1 cellular context compared by ENCODE assay signal in the genomic region with DNA sequence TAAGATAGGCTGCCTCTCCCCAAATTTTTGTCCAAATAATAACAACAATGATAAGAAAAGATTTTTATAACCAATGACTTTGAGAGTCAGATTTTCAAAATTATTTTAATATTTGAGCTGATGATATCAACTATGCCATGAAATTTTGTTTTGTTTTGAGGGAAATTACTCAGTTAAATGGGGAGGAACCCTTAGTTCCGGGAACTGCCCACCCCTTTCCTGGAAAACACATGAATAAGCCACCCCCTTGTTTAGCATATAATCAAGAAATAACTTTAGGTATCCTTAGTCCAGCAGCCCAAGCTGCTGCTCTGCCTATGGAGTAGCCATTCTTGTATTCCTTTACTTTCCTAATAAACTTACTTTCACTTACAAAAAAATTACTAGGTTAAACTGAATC.
TF ChIP-seq lines count a peak whose summit lies in the region.

No MANE protein-coding gene starts in this region.

TF ChIP-seq in WTC11, 78 proteins besides CTCF, POLR2A, EP300 and RAD21 (continued from another document):
- TF ChIP-seq, protein P1, sequence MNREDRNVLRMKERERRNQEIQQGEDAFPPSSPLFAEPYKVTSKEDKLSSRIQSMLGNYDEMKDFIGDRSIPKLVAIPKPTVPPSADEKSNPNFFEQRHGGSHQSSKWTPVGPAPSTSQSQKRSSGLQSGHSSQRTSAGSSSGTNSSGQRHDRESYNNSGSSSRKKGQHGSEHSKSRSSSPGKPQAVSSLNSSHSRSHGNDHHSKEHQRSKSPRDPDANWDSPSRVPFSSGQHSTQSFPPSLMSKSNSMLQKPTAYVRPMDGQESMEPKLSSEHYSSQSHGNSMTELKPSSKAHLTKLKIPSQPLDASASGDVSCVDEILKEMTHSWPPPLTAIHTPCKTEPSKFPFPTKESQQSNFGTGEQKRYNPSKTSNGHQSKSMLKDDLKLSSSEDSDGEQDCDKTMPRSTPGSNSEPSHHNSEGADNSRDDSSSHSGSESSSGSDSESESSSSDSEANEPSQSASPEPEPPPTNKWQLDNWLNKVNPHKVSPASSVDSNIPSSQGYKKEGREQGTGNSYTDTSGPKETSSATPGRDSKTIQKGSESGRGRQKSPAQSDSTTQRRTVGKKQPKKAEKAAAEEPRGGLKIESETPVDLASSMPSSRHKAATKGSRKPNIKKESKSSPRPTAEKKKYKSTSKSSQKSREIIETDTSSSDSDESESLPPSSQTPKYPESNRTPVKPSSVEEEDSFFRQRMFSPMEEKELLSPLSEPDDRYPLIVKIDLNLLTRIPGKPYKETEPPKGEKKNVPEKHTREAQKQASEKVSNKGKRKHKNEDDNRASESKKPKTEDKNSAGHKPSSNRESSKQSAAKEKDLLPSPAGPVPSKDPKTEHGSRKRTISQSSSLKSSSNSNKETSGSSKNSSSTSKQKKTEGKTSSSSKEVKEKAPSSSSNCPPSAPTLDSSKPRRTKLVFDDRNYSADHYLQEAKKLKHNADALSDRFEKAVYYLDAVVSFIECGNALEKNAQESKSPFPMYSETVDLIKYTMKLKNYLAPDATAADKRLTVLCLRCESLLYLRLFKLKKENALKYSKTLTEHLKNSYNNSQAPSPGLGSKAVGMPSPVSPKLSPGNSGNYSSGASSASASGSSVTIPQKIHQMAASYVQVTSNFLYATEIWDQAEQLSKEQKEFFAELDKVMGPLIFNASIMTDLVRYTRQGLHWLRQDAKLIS (CRISPR knock-in tag; IDR thresholded peaks at IDR 0.05; ENCODE audit: borderline replicate concordance): no peak
- TF ChIP-seq, protein P2, sequence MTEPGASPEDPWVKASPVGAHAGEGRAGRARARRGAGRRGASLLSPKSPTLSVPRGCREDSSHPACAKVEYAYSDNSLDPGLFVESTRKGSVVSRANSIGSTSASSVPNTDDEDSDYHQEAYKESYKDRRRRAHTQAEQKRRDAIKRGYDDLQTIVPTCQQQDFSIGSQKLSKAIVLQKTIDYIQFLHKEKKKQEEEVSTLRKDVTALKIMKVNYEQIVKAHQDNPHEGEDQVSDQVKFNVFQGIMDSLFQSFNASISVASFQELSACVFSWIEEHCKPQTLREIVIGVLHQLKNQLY (CRISPR knock-in tag; IDR thresholded peaks at IDR 0.05): no peak
- TF ChIP-seq, protein P3, sequence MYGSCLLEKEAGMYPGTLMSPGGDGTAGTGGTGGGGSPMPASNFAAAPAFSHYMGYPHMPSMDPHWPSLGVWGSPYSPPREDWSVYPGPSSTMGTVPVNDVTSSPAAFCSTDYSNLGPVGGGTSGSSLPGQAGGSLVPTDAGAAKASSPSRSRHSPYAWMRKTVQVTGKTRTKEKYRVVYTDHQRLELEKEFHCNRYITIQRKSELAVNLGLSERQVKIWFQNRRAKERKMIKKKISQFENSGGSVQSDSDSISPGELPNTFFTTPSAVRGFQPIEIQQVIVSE (CRISPR knock-in tag; IDR thresholded peaks at IDR 0.05; ENCODE audit: borderline replicate concordance): no peak
- TF ChIP-seq NFATC4 (CRISPR knock-in tag; IDR thresholded peaks at IDR 0.05) (no peak), GTF2I (CRISPR knock-in tag; conservative IDR thresholded peaks at IDR 0.05) (no peak), CBFB (CRISPR knock-in tag; IDR thresholded peaks at IDR 0.05; ENCODE audit: low read depth) (no peak)
- TF ChIP-seq, protein P4, sequence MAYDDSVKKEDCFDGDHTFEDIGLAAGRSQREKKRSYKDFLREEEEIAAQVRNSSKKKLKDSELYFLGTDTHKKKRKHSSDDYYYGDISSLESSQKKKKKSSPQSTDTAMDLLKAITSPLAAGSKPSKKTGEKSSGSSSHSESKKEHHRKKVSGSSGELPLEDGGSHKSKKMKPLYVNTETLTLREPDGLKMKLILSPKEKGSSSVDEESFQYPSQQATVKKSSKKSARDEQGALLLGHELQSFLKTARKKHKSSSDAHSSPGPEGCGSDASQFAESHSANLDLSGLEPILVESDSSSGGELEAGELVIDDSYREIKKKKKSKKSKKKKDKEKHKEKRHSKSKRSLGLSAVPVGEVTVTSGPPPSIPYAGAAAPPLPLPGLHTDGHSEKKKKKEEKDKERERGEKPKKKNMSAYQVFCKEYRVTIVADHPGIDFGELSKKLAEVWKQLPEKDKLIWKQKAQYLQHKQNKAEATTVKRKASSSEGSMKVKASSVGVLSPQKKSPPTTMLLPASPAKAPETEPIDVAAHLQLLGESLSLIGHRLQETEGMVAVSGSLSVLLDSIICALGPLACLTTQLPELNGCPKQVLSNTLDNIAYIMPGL (CRISPR knock-in tag; IDR thresholded peaks at IDR 0.05): no peak
